In genomic region chr2:19051238-19051831, GRCh38 we compare ENCODE assay signal across 19 cellular contexts.
A peak's percentile ranks its signal among the peaks of the same experiment; 100 is the strongest.
DNase-seq lines count a peak whose midpoint lies in the region; ATAC-seq, FAIRE-seq and TF ChIP-seq lines count a peak whose summit lies in the region.
"Had no signal": no experiment of that assay in that cellular context is flagged by ENCODE, and none has a peak within 500 bp of the region (broad histone marks: within the 10 kb centered on the region; RNA-seq: fewer than 3 reads in every experiment).

No MANE protein-coding gene starts in this region.

- no peaks in the 10 kb centered on the region for H3K27me3 Mint-ChIP-seq in astrocyte (ENCODE audit: low read depth, unreplicated experiment)
- H3K27me3 Mint-ChIP-seq in neural progenitor cell (ENCODE audit: insufficient read depth, low read depth) = peaks cover 2% of the 10 kb centered on the region
- H3K27me3 Mint-ChIP-seq: IgD-negative memory B cell had no signal

- peaks cover 0 to 31% of the 10 kb centered on the region in 2 donors for H3K4me1 ChIP-seq in right atrium auricular region
- peaks cover 5% of the 10 kb centered on the region for H3K4me1 ChIP-seq in astrocyte (ENCODE audit: insufficient read depth, low read length)
- no peaks in the 10 kb centered on the region for H3K4me1 ChIP-seq in neural progenitor cell
- H3K4me1 ChIP-seq: HAP-1 had no signal

- H3K36me3 ChIP-seq in right atrium auricular region (no peaks in the 10 kb centered on the region), astrocyte (ENCODE audit: insufficient read depth, low read length) (no peaks in the 10 kb centered on the region), neural progenitor cell (no peaks in the 10 kb centered on the region)
- H3K36me3 ChIP-seq: HAP-1, SJSA1 had no signal

- H3K27me3 ChIP-seq in right atrium auricular region = no peaks in the 10 kb centered on the region
- no peaks in the 10 kb centered on the region for H3K27me3 ChIP-seq in astrocyte (ENCODE audit: insufficient read depth, low read length)
- no peaks in the 10 kb centered on the region for H3K27me3 ChIP-seq in neural progenitor cell
- H3K27me3 ChIP-seq: SJSA1 had no signal

- TF ChIP-seq CTCF in right atrium auricular region (IDR thresholded peaks at IDR 0.05) (no peak), astrocyte (IDR thresholded peaks at IDR 0.05; ENCODE audit: insufficient read depth, low read depth, low read length) (no peak), fibroblast of the aortic adventitia (IDR thresholded peaks at IDR 0.05; ENCODE audit: insufficient read depth, low read length) (peak; percentile 12), neural progenitor cell (IDR thresholded peaks at IDR 0.05) (no peak)

- H3K36me3 Mint-ChIP-seq in astrocyte (ENCODE audit: low read depth, unreplicated experiment) (peaks cover 1% of the 10 kb centered on the region), neural progenitor cell (no peaks in the 10 kb centered on the region)
- H3K36me3 Mint-ChIP-seq in activated naive CD4-positive, alpha-beta T cell treated with anti-CD3 and anti-CD28 coated beads, Interleukin-2, amount 50 U/mL, for 72 hours = peaks cover 0 to 6% of the 10 kb centered on the region in 2 donors
- H3K36me3 Mint-ChIP-seq: CD14-positive monocyte had no signal

- ATAC-seq in Right ventricle myocardium inferior (no peak), HG02981 (IDR thresholded peaks at IDR 0.05; ENCODE audit: unreplicated experiment) (no peak)
- no peak for ATAC-seq in activated naive CD4-positive, alpha-beta T cell treated with anti-CD3 and anti-CD28 coated beads, Interleukin-2, amount 50 U/mL, for 72 hours
- ATAC-seq: A549, PC-3 had no signal

- H3K9me3 Mint-ChIP-seq in astrocyte (ENCODE audit: unreplicated experiment) (no peaks in the 10 kb centered on the region), neural progenitor cell (no peaks in the 10 kb centered on the region)
- peaks cover 0 to 5% of the 10 kb centered on the region in 2 donors for H3K9me3 Mint-ChIP-seq in activated naive CD4-positive, alpha-beta T cell treated with anti-CD3 and anti-CD28 coated beads, Interleukin-2, amount 50 U/mL, for 72 hours

- H2AFZ ChIP-seq in astrocyte (ENCODE audit: low read depth, low read length) (no peak overlapping the region), neural progenitor cell (replicated peaks) (no peak overlapping the region)

- H3K27ac Mint-ChIP-seq in astrocyte (ENCODE audit: unreplicated experiment) = no peak overlapping the region
- no peak overlapping the region for H3K27ac Mint-ChIP-seq in neural progenitor cell
- H3K27ac Mint-ChIP-seq in activated naive CD4-positive, alpha-beta T cell treated with anti-CD3 and anti-CD28 coated beads, Interleukin-2, amount 50 U/mL, for 72 hours = no peak overlapping the region
- H3K27ac Mint-ChIP-seq: CD14-positive monocyte, IgD-negative memory B cell had no signal

- DNase-seq in right atrium auricular region (ENCODE audit: low spot score) (no peak), Right ventricle myocardium inferior (ENCODE audit: missing footprints) (no peak), astrocyte (ENCODE audit: low read depth) (no peak), fibroblast of the aortic adventitia (ENCODE audit: low read depth) (no peak), neural progenitor cell (ENCODE audit: low spot score) (no peak)
- no peak for DNase-seq in activated naive CD4-positive, alpha-beta T cell treated with anti-CD3 and anti-CD28 coated beads, Interleukin-2, amount 50 U/mL, for 72 hours (ENCODE audit: low spot score in 2 of 2)
- DNase-seq: COR-L47, MV-4-11, NCI-H1436, NCI-H2029 treated with DMSO at 0.1 percent for 48 hours, NCI-H2171 treated with DMSO at 0.1 percent for 48 hours, NCI-H748 treated with DMSO at 0.1 percent for 48 hours, PC-3 had no signal

- H3K27ac ChIP-seq in right atrium auricular region (peak overlapping the region; percentile 41 to 49), astrocyte (ENCODE audit: low read depth, low read length) (no peak overlapping the region), neural progenitor cell (no peak overlapping the region)
- H3K27ac ChIP-seq: A549, SJSA1 had no signal

- H3K9me3 ChIP-seq in right atrium auricular region = no peaks in the 10 kb centered on the region
- no peaks in the 10 kb centered on the region for H3K9me3 ChIP-seq in astrocyte (ENCODE audit: insufficient read depth, low read depth, low read length)
- no peaks in the 10 kb centered on the region for H3K9me3 ChIP-seq in neural progenitor cell (ENCODE audit: low read depth)
- H3K9me3 ChIP-seq: A549, HAP-1, SJSA1 had no signal

- H3K79me2 ChIP-seq in astrocyte (ENCODE audit: insufficient read depth, low read length) (no peaks in the 10 kb centered on the region), neural progenitor cell (ENCODE audit: low read depth) (no peaks in the 10 kb centered on the region)

- no peak overlapping the region for H3K4me3 ChIP-seq in right atrium auricular region
- H3K4me3 ChIP-seq in astrocyte (ENCODE audit: insufficient read depth, low read depth, low read length) = no peak overlapping the region
- H3K4me3 ChIP-seq in fibroblast of the aortic adventitia (ENCODE audit: low read depth, low read length) = no peak overlapping the region
- no peak overlapping the region for H3K4me3 ChIP-seq in neural progenitor cell
- H3K4me3 ChIP-seq: A549, HAP-1, SJSA1 had no signal

- peak; percentile 20 for FAIRE-seq in astrocyte (lab: Jason Lieb, UNC)
- FAIRE-seq: A549 had no signal

- H3K4me1 Mint-ChIP-seq in astrocyte (ENCODE audit: low read depth, unreplicated experiment) = peaks cover 2% of the 10 kb centered on the region
- H3K4me1 Mint-ChIP-seq in neural progenitor cell = no peaks in the 10 kb centered on the region
- H3K4me1 Mint-ChIP-seq: CD14-positive monocyte, IgD-negative memory B cell had no signal

- no peaks in the 10 kb centered on the region for H3F3A ChIP-seq in neural progenitor cell (ENCODE audit: low read depth)

- intact Hi-C loops in Right ventricle myocardium inferior (cut with DNase I) = no loop called here

- H3K9ac ChIP-seq in astrocyte (ENCODE audit: low read length) = no peak overlapping the region
- no peak overlapping the region for H3K9ac ChIP-seq in neural progenitor cell

- H4K20me1 ChIP-seq in astrocyte (ENCODE audit: insufficient read depth, low read length) (no peaks in the 10 kb centered on the region), neural progenitor cell (ENCODE audit: low read depth) (no peaks in the 10 kb centered on the region)

- H3K4me3 Mint-ChIP-seq in astrocyte (ENCODE audit: unreplicated experiment) (no peak overlapping the region), neural progenitor cell (no peak overlapping the region)
- H3K4me3 Mint-ChIP-seq: CD14-positive monocyte, IgD-negative memory B cell had no signal

- H3K4me2 ChIP-seq in astrocyte (ENCODE audit: low read length) = no peak overlapping the region
- H3K4me2 ChIP-seq in neural progenitor cell = no peak overlapping the region
- H3K4me2 ChIP-seq: A549 had no signal

Comparison
In these comparisons a context has a peak if more than half of its experiments do, and no peak if none do; other contexts are left out.
1. H3K27ac ChIP-seq: peak in right atrium auricular region (2 of 2); none in astrocyte (single experiment) and neural progenitor cell (single experiment).